Comparison of ENCODE assay signal across 22 cellular contexts in genomic region chr15:28952666-28953491, GRCh38.
DNase-seq lines count a peak whose midpoint lies in the region; ATAC-seq and TF ChIP-seq lines count a peak whose summit lies in the region.
"Had no signal": no experiment of that assay in that cellular context is flagged by ENCODE, and none has a peak within 500 bp of the region (broad histone marks: within the 10 kb centered on the region; RNA-seq: fewer than 3 reads in every experiment).

No MANE protein-coding gene starts in this region.

- H2AFZ ChIP-seq in MM.1S (ENCODE audit: low read length), result no peak overlapping the region

- no peaks in the 10 kb centered on the region for H3K9me3 ChIP-seq in MM.1S (replicated peaks; ENCODE audit: insufficient read depth, low read length)
- H3K9me3 ChIP-seq: adrenal gland, prostate gland, vagina had no signal

- peak overlapping the region; percentile 94 to 95 for H3K27ac Mint-ChIP-seq in natural killer cell
- no peak overlapping the region for H3K27ac Mint-ChIP-seq in natural killer cell treated with Interleukin-12 subunit alpha and Interleukin-12 subunit beta and Interleukin-15 and Interleukin-18, amount 100 ng/mL, for 72 hours
- peak overlapping the region; percentile 21 to 89 for H3K27ac Mint-ChIP-seq in T-cell
- no peak overlapping the region for H3K27ac Mint-ChIP-seq in stimulated activated naive CD8-positive, alpha-beta T cell treated with anti-CD3 and anti-CD28 coated beads, Interleukin-15, amount 100 ng/mL, for 72 hours
- H3K27ac Mint-ChIP-seq: activated CD4-positive, alpha-beta T cell treated with anti-CD3 and anti-CD28 coated beads, Interleukin-2, amount 10 ng/mL, durations not matched to agents 7 days and 5 days; dendritic cell treated with granulocyte-macrophage colony-stimulating factor and Interleukin-4, amounts not matched to agents 40 ng/mL and 50 ng/mL, for 4 days; T-helper 1 cell treated with Interleukin-12 subunit alpha and Interleukin-12 subunit beta and Interleukin-4 antibody, amounts not matched to agents 30 μg/mL and 1 μg/mL, for 36 hours had no signal

- peaks cover 18% of the 10 kb centered on the region for H3K4me1 ChIP-seq in MM.1S (ENCODE audit: low read length)
- H3K4me1 ChIP-seq: adrenal gland, prostate gland, vagina had no signal

- H3K4me3 Mint-ChIP-seq in natural killer cell (no peak overlapping the region), T-cell (no peak overlapping the region)
- no peak overlapping the region for H3K4me3 Mint-ChIP-seq in natural killer cell treated with Interleukin-12 subunit alpha and Interleukin-12 subunit beta and Interleukin-15 and Interleukin-18, amount 100 ng/mL, for 72 hours
- no peak overlapping the region for H3K4me3 Mint-ChIP-seq in stimulated activated naive CD8-positive, alpha-beta T cell treated with anti-CD3 and anti-CD28 coated beads, Interleukin-15, amount 100 ng/mL, for 72 hours
- H3K4me3 Mint-ChIP-seq: activated CD4-positive, alpha-beta T cell treated with anti-CD3 and anti-CD28 coated beads, Interleukin-2, amount 10 ng/mL, durations not matched to agents 7 days and 5 days; dendritic cell treated with granulocyte-macrophage colony-stimulating factor and Interleukin-4, amounts not matched to agents 40 ng/mL and 50 ng/mL, for 4 days; T-helper 1 cell treated with Interleukin-12 subunit alpha and Interleukin-12 subunit beta and Interleukin-4 antibody, amounts not matched to agents 30 μg/mL and 1 μg/mL, for 36 hours had no signal

- no peaks in the 10 kb centered on the region for H3K27me3 Mint-ChIP-seq in natural killer cell (ENCODE audit: low read depth in 2 of 2)
- no peaks in the 10 kb centered on the region for H3K27me3 Mint-ChIP-seq in natural killer cell treated with Interleukin-12 subunit alpha and Interleukin-12 subunit beta and Interleukin-15 and Interleukin-18, amount 100 ng/mL, for 72 hours
- H3K27me3 Mint-ChIP-seq in T-cell, result no peaks in the 10 kb centered on the region
- H3K27me3 Mint-ChIP-seq in stimulated activated naive CD8-positive, alpha-beta T cell treated with anti-CD3 and anti-CD28 coated beads, Interleukin-15, amount 100 ng/mL, for 72 hours, result peaks cover 12% of the 10 kb centered on the region

- DNase-seq in natural killer cell, result no peak
- DNase-seq in natural killer cell treated with Interleukin-12 subunit alpha and Interleukin-12 subunit beta and Interleukin-15 and Interleukin-18, amount 100 ng/mL, for 72 hours (ENCODE audit: low spot score), result no peak
- no peak for DNase-seq in T-cell
- peak; percentile 49 for DNase-seq in middle frontal gyrus (ENCODE audit: extremely low spot score, low spot score)
- DNase-seq in NCI-H748 (lab: John Stamatoyannopoulos, UW; ENCODE audit: unreplicated experiment), result no peak
- DNase-seq in NCI-H1417 treated with DMSO at 0.1 percent for 48 hours (lab: John Stamatoyannopoulos, UW), result no peak
- DNase-seq in stimulated activated naive CD8-positive, alpha-beta T cell treated with anti-CD3 and anti-CD28 coated beads, Interleukin-15, amount 100 ng/mL, for 72 hours, result no peak
- no peak for DNase-seq in MM.1S
- DNase-seq: activated CD4-positive, alpha-beta T cell treated with anti-CD3 and anti-CD28 coated beads, Interleukin-2, amount 10 ng/mL, durations not matched to agents 7 days and 5 days; activated effector memory CD4-positive, alpha-beta T cell treated with Interleukin-2 at 50 U/mL for 16 hours; C1 segment of cervical spinal cord; Karpas-422; NCI-H1048; NCI-H82; OCI-M1; SHP77; stimulated activated CD4-positive, alpha-beta T cell treated with anti-CD3 and anti-CD28 coated beads, Interleukin-1b, Interleukin-23, amount 100 ng/mL, for 48 hours had no signal

- no peak overlapping the region for H3K4me3 ChIP-seq in MM.1S (ENCODE audit: low read length)
- H3K4me3 ChIP-seq: adrenal gland, prostate gland, vagina had no signal

- no peak overlapping the region for H3K27ac ChIP-seq in MM.1S (ENCODE audit: low read length)
- H3K27ac ChIP-seq: adrenal gland, prostate gland, vagina had no signal

- CTCF ChIA-PET in T-cell (lab: Charles Lee), result no interaction called here

- TF ChIP-seq CTCF in natural killer cell (IDR thresholded peaks at IDR 0.05), result no peak
- TF ChIP-seq CTCF in MM.1S (IDR thresholded peaks at IDR 0.05; ENCODE audit: low read length), result no peak

- H4K20me1 ChIP-seq in MM.1S (ENCODE audit: insufficient read depth, low read length), result no peaks in the 10 kb centered on the region

- H3K4me2 ChIP-seq in MM.1S (ENCODE audit: low read depth, low read length), result no peak overlapping the region

- no peak overlapping the region for H3K9ac ChIP-seq in MM.1S (ENCODE audit: low read length)

- peaks cover 79 to 84% of the 10 kb centered on the region in 2 donors for H3K4me1 Mint-ChIP-seq in natural killer cell
- peaks cover 70% of the 10 kb centered on the region in 2 donors for H3K4me1 Mint-ChIP-seq in natural killer cell treated with Interleukin-12 subunit alpha and Interleukin-12 subunit beta and Interleukin-15 and Interleukin-18, amount 100 ng/mL, for 72 hours (ENCODE audit: low read depth in 2 of 2)
- H3K4me1 Mint-ChIP-seq in T-cell, result peaks cover 78 to 85% (median 84%) of the 10 kb centered on the region in 3 donors
- H3K4me1 Mint-ChIP-seq in stimulated activated naive CD8-positive, alpha-beta T cell treated with anti-CD3 and anti-CD28 coated beads, Interleukin-15, amount 100 ng/mL, for 72 hours, result peaks cover 88% of the 10 kb centered on the region

- POLR2A ChIA-PET in T-cell (lab: Charles Lee), result no interaction called here

- ATAC-seq in natural killer cell, result no peak
- ATAC-seq in natural killer cell treated with Interleukin-12 subunit alpha and Interleukin-12 subunit beta and Interleukin-15 and Interleukin-18, amount 100 ng/mL, for 72 hours, result no peak
- no peak for ATAC-seq in T-cell (replicated peaks in 1 of 4)
- ATAC-seq in stimulated activated naive CD8-positive, alpha-beta T cell treated with anti-CD3 and anti-CD28 coated beads, Interleukin-15, amount 100 ng/mL, for 72 hours, result no peak

- H3K36me3 ChIP-seq in MM.1S (replicated peaks; ENCODE audit: insufficient read depth, low read length), result no peaks in the 10 kb centered on the region
- H3K36me3 ChIP-seq: adrenal gland, prostate gland, vagina had no signal

- H3K79me2 ChIP-seq in MM.1S (ENCODE audit: low read length), result peaks cover 6% of the 10 kb centered on the region; the same call in 1 of the 2 replicates

- H3K9me2 ChIP-seq in MM.1S (replicated peaks; ENCODE audit: insufficient read depth, low read length), result no peaks in the 10 kb centered on the region

- H3K36me3 Mint-ChIP-seq in natural killer cell (no peaks in the 10 kb centered on the region), T-cell (no peaks in the 10 kb centered on the region)
- no peaks in the 10 kb centered on the region for H3K36me3 Mint-ChIP-seq in natural killer cell treated with Interleukin-12 subunit alpha and Interleukin-12 subunit beta and Interleukin-15 and Interleukin-18, amount 100 ng/mL, for 72 hours

- no peaks in the 10 kb centered on the region for H3K27me3 ChIP-seq in MM.1S (replicated peaks; ENCODE audit: insufficient read depth, low read length)
- H3K27me3 ChIP-seq: vagina had no signal

- H3F3A ChIP-seq in MM.1S (ENCODE audit: insufficient read depth, low read length), result no peaks in the 10 kb centered on the region

- intact Hi-C loops in natural killer cell (cut with micrococcal nuclease), result no loop called here

- no peaks in the 10 kb centered on the region for H3K9me3 Mint-ChIP-seq in natural killer cell
- H3K9me3 Mint-ChIP-seq in natural killer cell treated with Interleukin-12 subunit alpha and Interleukin-12 subunit beta and Interleukin-15 and Interleukin-18, amount 100 ng/mL, for 72 hours, result no peaks in the 10 kb centered on the region
- H3K9me3 Mint-ChIP-seq in T-cell, result no peaks in the 10 kb centered on the region
- no peaks in the 10 kb centered on the region for H3K9me3 Mint-ChIP-seq in stimulated activated naive CD8-positive, alpha-beta T cell treated with anti-CD3 and anti-CD28 coated beads, Interleukin-15, amount 100 ng/mL, for 72 hours
- H3K9me3 Mint-ChIP-seq: activated CD4-positive, alpha-beta T cell treated with anti-CD3 and anti-CD28 coated beads, Interleukin-2, amount 10 ng/mL, durations not matched to agents 7 days and 5 days; dendritic cell treated with granulocyte-macrophage colony-stimulating factor and Interleukin-4, amounts not matched to agents 40 ng/mL and 50 ng/mL, for 4 days; T-helper 1 cell treated with Interleukin-12 subunit alpha and Interleukin-12 subunit beta and Interleukin-4 antibody, amounts not matched to agents 30 μg/mL and 1 μg/mL, for 36 hours had no signal

Comparison
In these comparisons a context has a peak if more than half of its experiments do, and no peak if none do; other contexts are left out.
1. H3K27ac Mint-ChIP-seq: peak in natural killer cell (2 of 2) and T-cell (2 of 2); none in natural killer cell treated with Interleukin-12 subunit alpha and Interleukin-12 subunit beta and Interleukin-15 and Interleukin-18, amount 100 ng/mL, for 72 hours (0 of 2) and stimulated activated naive CD8-positive, alpha-beta T cell treated with anti-CD3 and anti-CD28 coated beads, Interleukin-15, amount 100 ng/mL, for 72 hours (0 of 2).